21 cellular contexts compared by ENCODE assay signal in genomic region chr4:89114100-89114499, GRCh38. TPM values are rescaled to one million over a fixed set of nuclear protein-coding genes. Genes with fewer than 3 reads are reported as not detected.
DNase-seq lines count a peak whose midpoint lies in the region; ATAC-seq lines count a peak whose summit lies in the region.
"Had no signal": no experiment of that assay in that cellular context is flagged by ENCODE, and none has a peak within 500 bp of the region (broad histone marks: within the 10 kb centered on the region; RNA-seq: fewer than 3 reads in every experiment).

No MANE protein-coding gene starts in this region.

- H3K27me3 Mint-ChIP-seq in activated CD4-positive, alpha-beta T cell treated with anti-CD3 and anti-CD28 coated beads for 36 hours: peaks cover 13% of the 10 kb centered on the region

- no peak overlapping the region for H3K4me3 Mint-ChIP-seq in activated CD4-positive, alpha-beta T cell treated with anti-CD3 and anti-CD28 coated beads for 36 hours
- H3K4me3 Mint-ChIP-seq: CD14-positive monocyte; stimulated activated naive B cell treated with anti-CD40 and anti-IgM and Interleukin-4, amounts not matched to agents 10 μg/mL and 1 μg/mL and 100 μg/mL, for 72 hours had no signal

- peaks cover 19% of the 10 kb centered on the region for H3K9me3 Mint-ChIP-seq in activated CD4-positive, alpha-beta T cell treated with anti-CD3 and anti-CD28 coated beads for 36 hours (ENCODE audit: low read depth)

- H3K36me3 Mint-ChIP-seq in activated CD4-positive, alpha-beta T cell treated with anti-CD3 and anti-CD28 coated beads for 36 hours (ENCODE audit: low read depth): peaks cover 18% of the 10 kb centered on the region

- intact Hi-C loops in activated CD4-positive, alpha-beta T cell treated with anti-CD3 and anti-CD28 coated beads for 36 hours (cut with DNase I, micrococcal nuclease): loop anchor here (5.0 to 10.0 kb wide), 6 partner anchors 152 to 1689 kb away; partner anchors contain the start of genes GPRIN3 (in 1 of the 2), HERC3 (in 1 of the 2), NUDT9 (in 1 of the 2) and PKD2 (in 1 of the 2)

- no peak overlapping the region for H3K27ac Mint-ChIP-seq in activated CD4-positive, alpha-beta T cell treated with anti-CD3 and anti-CD28 coated beads for 36 hours
- H3K27ac Mint-ChIP-seq: CD14-positive monocyte; stimulated activated naive B cell treated with anti-CD40 and anti-IgM and Interleukin-4, amounts not matched to agents 10 μg/mL and 1 μg/mL and 100 μg/mL, for 72 hours had no signal

- DNase-seq in activated CD4-positive, alpha-beta T cell treated with anti-CD3 and anti-CD28 coated beads for 36 hours: peak; percentile 32
- DNase-seq in activated CD4-positive, alpha-beta T cell treated with anti-CD3 and anti-CD28 coated beads for 1 hour: no peak
- DNase-seq in mucosa of gallbladder (ENCODE audit: low spot score): peak; percentile 43
- DNase-seq in kidney tubule cell (ENCODE audit: low spot score): no peak
- no peak for DNase-seq in SHP77 (lab: John Stamatoyannopoulos, UW)
- DNase-seq: 8988T; central memory CD4-positive, alpha-beta T cell; effector memory CD4-positive, alpha-beta T cell; HCEC 1CT; hypothalamus; left colon; NCI-H2081 treated with DMSO at 0.1 percent for 48 hours; NCI-H69; pancreas; stimulated activated naive B cell treated with anti-CD40 and anti-IgM and Interleukin-4, amounts not matched to agents 10 μg/mL and 1 μg/mL and 100 μg/mL, for 72 hours; trophoblast cell had no signal

- ATAC-seq in activated CD4-positive, alpha-beta T cell treated with anti-CD3 and anti-CD28 coated beads for 36 hours: no peak
- ATAC-seq in GM21526 (IDR thresholded peaks at IDR 0.05; ENCODE audit: low FRiP score, unreplicated experiment) (peak; percentile 35), HG03095 (IDR thresholded peaks at IDR 0.05; ENCODE audit: unreplicated experiment) (peak; percentile 21), HG03159 (IDR thresholded peaks at IDR 0.05; ENCODE audit: unreplicated experiment) (no peak)
- ATAC-seq: left colon; Panc1; pancreas; stimulated activated naive B cell treated with anti-CD40 and anti-IgM and Interleukin-4, amounts not matched to agents 10 μg/mL and 1 μg/mL and 100 μg/mL, for 72 hours had no signal

- POLR2A ChIA-PET in activated CD4-positive, alpha-beta T cell treated with anti-CD3 and anti-CD28 coated beads for 36 hours (lab: Charles Lee): no interaction called here

- CTCF ChIA-PET in activated CD4-positive, alpha-beta T cell treated with anti-CD3 and anti-CD28 coated beads for 36 hours (lab: Charles Lee): no interaction called here

- peaks cover 18% of the 10 kb centered on the region for H3K4me1 Mint-ChIP-seq in activated CD4-positive, alpha-beta T cell treated with anti-CD3 and anti-CD28 coated beads for 36 hours

RNA-seq across cellular contexts. Expression of gene TIGD2, which starts 2.8 kb away (rescaled TPM):
- total RNA-seq in activated CD4-positive, alpha-beta T cell treated with anti-CD3 and anti-CD28 coated beads for 36 hours: 1 to 10 TPM; 2.1 to 2.3 TPM
- 8.9 TPM for total RNA-seq in mucosa of gallbladder

RNA-seq across cellular contexts. Expression of gene FAM13A, which starts 57.1 kb away (rescaled TPM):
- 1 to 10 TPM; 5.0 to 5.1 TPM for total RNA-seq in activated CD4-positive, alpha-beta T cell treated with anti-CD3 and anti-CD28 coated beads for 36 hours
- 43.8 TPM for total RNA-seq in mucosa of gallbladder

Comparison
In these comparisons a context has a peak if more than half of its experiments do, and no peak if none do; other contexts are left out.
1. DNase-seq: peak in activated CD4-positive, alpha-beta T cell treated with anti-CD3 and anti-CD28 coated beads for 36 hours (single experiment) and mucosa of gallbladder (single experiment); none in activated CD4-positive, alpha-beta T cell treated with anti-CD3 and anti-CD28 coated beads for 1 hour (single experiment), kidney tubule cell (single experiment) and SHP77 (0 of 2).
2. ATAC-seq: peak in GM21526 (single experiment) and HG03095 (single experiment); none in activated CD4-positive, alpha-beta T cell treated with anti-CD3 and anti-CD28 coated beads for 36 hours (single experiment) and HG03159 (single experiment).